In the genomic region with DNA sequence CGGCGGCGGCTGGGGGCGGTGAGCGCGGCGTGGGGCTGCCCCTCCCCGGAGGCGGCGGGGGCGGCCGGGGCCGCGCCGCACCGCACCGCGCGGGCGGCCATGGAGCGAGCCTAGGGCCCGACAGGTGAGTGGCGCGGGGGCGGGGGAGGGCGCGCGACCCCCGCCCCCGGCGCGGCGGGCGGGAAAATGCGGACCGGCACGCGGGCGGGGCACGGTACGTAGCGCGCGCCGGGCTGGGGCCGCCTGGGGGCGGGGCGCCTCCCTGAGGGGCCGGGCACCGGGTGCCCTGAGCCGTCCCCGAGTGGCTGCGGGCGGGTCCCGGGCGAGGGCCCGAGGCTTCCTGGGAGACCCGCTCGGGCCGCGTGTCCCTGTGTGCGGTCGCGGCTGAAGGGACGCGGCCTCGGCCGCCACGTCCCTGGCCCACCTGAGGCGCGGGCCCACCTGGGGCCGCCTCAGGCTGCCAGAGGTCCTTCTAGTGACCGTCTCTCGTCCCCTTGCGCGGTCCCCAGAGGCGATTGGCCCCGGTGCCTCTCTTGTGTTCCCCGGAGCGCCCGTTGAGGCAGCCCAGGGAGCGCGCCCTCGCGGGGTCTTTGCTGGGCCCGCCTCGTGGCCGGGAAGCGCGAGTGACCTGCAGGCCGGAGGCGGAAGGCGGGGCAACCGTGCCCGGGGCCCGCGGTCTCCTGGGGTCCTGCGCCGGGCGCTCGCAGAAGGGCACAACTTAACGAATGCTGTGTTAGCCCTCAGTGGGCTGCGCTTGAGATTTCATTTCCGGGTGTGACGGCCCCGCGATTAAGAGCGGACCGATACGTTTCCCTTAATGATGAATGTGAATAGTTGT, we compare ENCODE assay signal across 1 cellular context.
TF ChIP-seq lines count a peak whose summit lies in the region.

No MANE protein-coding gene starts in this region.

TF ChIP-seq in HepG2, 621 proteins besides CTCF, POLR2A, EP300 and RAD21 (continued from another document and continues in another):
- no peak for TF ChIP-seq PRPF4 (IDR thresholded peaks at IDR 0.05; ENCODE audit: low read depth, low read length, poor library complexity, severe bottlenecking)
- no peak for TF ChIP-seq SCMH1 (CRISPR knock-in tag; IDR thresholded peaks at IDR 0.05; ENCODE audit: borderline replicate concordance)
- no peak for TF ChIP-seq ZNF782 (CRISPR knock-in tag; IDR thresholded peaks at IDR 0.05; ENCODE audit: borderline replicate concordance)
- no peak for TF ChIP-seq TP53 (CRISPR knock-in tag; conservative IDR thresholded peaks at IDR 0.05)
- TF ChIP-seq ZNF256 (CRISPR knock-in tag; conservative IDR thresholded peaks at IDR 0.05), result no peak
- peak; percentile 44; the same call in 1 of the 2 replicates for TF ChIP-seq ZSCAN22 (CRISPR knock-in tag; IDR thresholded peaks at IDR 0.05)
- TF ChIP-seq KAT2B (IDR thresholded peaks at IDR 0.05; ENCODE audit: borderline replicate concordance, low read depth, low read length), result no peak
- TF ChIP-seq, protein P1, sequence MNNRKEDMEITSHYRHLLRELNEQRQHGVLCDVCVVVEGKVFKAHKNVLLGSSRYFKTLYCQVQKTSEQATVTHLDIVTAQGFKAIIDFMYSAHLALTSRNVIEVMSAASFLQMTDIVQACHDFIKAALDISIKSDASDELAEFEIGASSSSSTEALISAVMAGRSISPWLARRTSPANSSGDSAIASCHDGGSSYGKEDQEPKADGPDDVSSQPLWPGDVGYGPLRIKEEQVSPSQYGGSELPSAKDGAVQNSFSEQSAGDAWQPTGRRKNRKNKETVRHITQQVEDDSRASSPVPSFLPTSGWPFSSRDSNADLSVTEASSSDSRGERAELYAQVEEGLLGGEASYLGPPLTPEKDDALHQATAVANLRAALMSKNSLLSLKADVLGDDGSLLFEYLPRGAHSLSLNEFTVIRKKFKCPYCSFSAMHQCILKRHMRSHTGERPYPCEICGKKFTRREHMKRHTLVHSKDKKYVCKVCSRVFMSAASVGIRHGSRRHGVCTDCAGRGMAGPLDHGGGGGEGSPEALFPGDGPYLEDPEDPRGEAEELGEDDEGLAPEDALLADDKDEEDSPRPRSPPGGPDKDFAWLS (CRISPR knock-in tag; IDR thresholded peaks at IDR 0.05; ENCODE audit: borderline replicate concordance), result no peak
- 0 out of 2 replicates have a peak, but pooled peaks have one; percentile 5 for TF ChIP-seq ETV5 (CRISPR knock-in tag; IDR thresholded peaks at IDR 0.05; ENCODE audit: borderline replicate concordance)
- TF ChIP-seq ZNF788 (CRISPR knock-in tag; IDR thresholded peaks at IDR 0.05; ENCODE audit: borderline replicate concordance), result peak; percentile 65; the same call in 1 of the 2 replicates
- TF ChIP-seq, protein P2, sequence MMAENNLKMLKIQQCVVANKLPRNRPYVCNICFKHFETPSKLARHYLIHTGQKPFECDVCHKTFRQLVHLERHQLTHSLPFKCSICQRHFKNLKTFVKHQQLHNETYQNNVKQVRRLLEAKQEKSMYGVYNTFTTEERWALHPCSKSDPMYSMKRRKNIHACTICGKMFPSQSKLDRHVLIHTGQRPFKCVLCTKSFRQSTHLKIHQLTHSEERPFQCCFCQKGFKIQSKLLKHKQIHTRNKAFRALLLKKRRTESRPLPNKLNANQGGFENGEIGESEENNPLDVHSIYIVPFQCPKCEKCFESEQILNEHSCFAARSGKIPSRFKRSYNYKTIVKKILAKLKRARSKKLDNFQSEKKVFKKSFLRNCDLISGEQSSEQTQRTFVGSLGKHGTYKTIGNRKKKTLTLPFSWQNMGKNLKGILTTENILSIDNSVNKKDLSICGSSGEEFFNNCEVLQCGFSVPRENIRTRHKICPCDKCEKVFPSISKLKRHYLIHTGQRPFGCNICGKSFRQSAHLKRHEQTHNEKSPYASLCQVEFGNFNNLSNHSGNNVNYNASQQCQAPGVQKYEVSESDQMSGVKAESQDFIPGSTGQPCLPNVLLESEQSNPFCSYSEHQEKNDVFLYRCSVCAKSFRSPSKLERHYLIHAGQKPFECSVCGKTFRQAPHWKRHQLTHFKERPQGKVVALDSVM (CRISPR knock-in tag; IDR thresholded peaks at IDR 0.05), result peak; percentile 18
- no peak for TF ChIP-seq CREB1 (IDR thresholded peaks at IDR 0.05)
- no peak for TF ChIP-seq CREB1 (CRISPR knock-in tag; IDR thresholded peaks at IDR 0.05)
- TF ChIP-seq, protein P3, sequence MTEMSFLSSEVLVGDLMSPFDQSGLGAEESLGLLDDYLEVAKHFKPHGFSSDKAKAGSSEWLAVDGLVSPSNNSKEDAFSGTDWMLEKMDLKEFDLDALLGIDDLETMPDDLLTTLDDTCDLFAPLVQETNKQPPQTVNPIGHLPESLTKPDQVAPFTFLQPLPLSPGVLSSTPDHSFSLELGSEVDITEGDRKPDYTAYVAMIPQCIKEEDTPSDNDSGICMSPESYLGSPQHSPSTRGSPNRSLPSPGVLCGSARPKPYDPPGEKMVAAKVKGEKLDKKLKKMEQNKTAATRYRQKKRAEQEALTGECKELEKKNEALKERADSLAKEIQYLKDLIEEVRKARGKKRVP (CRISPR knock-in tag; IDR thresholded peaks at IDR 0.05), result no peak; a peak in 1 of 4 replicates
- TF ChIP-seq ATF7-NPFF (CRISPR knock-in tag; IDR thresholded peaks at IDR 0.05; ENCODE audit: low read depth), result peak; percentile 65
- no peak for TF ChIP-seq CHD4 (IDR thresholded peaks at IDR 0.05; ENCODE audit: borderline replicate concordance, low read length)
- no peak for TF ChIP-seq HNRNPUL1 (IDR thresholded peaks at IDR 0.05; ENCODE audit: low read depth, low read length)
- peak; percentile 15; the same call in 1 of the 2 replicates for TF ChIP-seq ZNF674 (CRISPR knock-in tag; IDR thresholded peaks at IDR 0.05; ENCODE audit: low read depth)
- TF ChIP-seq ZEB1 (IDR thresholded peaks at IDR 0.05; ENCODE audit: insufficient replicate concordance, low read depth), result peak; percentile 31
- TF ChIP-seq PLRG1 (conservative IDR thresholded peaks at IDR 0.05), result no peak
- TF ChIP-seq MYNN (CRISPR knock-in tag; IDR thresholded peaks at IDR 0.05; ENCODE audit: low read depth), result no peak
- TF ChIP-seq, protein P4, sequence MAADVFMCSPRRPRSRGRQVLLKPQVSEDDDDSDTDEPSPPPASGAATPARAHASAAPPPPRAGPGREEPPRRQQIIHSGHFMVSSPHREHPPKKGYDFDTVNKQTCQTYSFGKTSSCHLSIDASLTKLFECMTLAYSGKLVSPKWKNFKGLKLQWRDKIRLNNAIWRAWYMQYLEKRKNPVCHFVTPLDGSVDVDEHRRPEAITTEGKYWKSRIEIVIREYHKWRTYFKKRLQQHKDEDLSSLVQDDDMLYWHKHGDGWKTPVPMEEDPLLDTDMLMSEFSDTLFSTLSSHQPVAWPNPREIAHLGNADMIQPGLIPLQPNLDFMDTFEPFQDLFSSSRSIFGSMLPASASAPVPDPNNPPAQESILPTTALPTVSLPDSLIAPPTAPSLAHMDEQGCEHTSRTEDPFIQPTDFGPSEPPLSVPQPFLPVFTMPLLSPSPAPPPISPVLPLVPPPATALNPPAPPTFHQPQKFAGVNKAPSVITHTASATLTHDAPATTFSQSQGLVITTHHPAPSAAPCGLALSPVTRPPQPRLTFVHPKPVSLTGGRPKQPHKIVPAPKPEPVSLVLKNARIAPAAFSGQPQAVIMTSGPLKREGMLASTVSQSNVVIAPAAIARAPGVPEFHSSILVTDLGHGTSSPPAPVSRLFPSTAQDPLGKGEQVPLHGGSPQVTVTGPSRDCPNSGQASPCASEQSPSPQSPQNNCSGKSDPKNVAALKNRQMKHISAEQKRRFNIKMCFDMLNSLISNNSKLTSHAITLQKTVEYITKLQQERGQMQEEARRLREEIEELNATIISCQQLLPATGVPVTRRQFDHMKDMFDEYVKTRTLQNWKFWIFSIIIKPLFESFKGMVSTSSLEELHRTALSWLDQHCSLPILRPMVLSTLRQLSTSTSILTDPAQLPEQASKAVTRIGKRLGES (CRISPR knock-in tag; IDR thresholded peaks at IDR 0.05; ENCODE audit: borderline replicate concordance), result 0 out of 2 replicates have a peak, but pooled peaks have one; percentile 15
- TF ChIP-seq HOXA9 (CRISPR knock-in tag; IDR thresholded peaks at IDR 0.05; ENCODE audit: borderline replicate concordance), result peak; percentile 46; the same call in 1 of the 2 replicates
- TF ChIP-seq ZSCAN12 (CRISPR knock-in tag; IDR thresholded peaks at IDR 0.05), result no peak
- TF ChIP-seq SSRP1 (CRISPR knock-in tag; IDR thresholded peaks at IDR 0.05), result no peak
- TF ChIP-seq, protein P5, sequence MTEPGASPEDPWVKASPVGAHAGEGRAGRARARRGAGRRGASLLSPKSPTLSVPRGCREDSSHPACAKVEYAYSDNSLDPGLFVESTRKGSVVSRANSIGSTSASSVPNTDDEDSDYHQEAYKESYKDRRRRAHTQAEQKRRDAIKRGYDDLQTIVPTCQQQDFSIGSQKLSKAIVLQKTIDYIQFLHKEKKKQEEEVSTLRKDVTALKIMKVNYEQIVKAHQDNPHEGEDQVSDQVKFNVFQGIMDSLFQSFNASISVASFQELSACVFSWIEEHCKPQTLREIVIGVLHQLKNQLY (CRISPR knock-in tag; IDR thresholded peaks at IDR 0.05), result no peak
- no peak for TF ChIP-seq RELA (CRISPR knock-in tag; IDR thresholded peaks at IDR 0.05)
- TF ChIP-seq SKI (IDR thresholded peaks at IDR 0.05; ENCODE audit: partially characterized antibody), result no peak
- no peak for TF ChIP-seq ZNF569 (CRISPR knock-in tag; IDR thresholded peaks at IDR 0.05; ENCODE audit: borderline replicate concordance)
- TF ChIP-seq, protein P6, sequence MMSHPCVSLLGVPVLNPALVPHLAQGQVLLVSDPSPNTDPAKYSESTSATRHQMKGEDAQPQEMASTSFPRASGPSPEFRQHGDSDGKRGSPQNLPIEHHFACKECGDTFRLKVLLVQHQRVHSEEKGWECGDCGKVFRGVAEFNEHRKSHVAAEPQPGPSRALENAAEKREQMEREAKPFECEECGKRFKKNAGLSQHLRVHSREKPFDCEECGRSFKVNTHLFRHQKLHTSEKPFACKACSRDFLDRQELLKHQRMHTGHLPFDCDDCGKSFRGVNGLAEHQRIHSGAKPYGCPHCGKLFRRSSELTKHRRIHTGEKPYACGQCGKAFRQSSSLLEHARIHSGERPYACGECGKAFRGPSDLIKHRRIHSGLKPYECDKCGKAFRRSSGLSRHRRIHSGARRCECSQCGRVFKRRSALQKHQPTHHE (CRISPR knock-in tag; IDR thresholded peaks at IDR 0.05; ENCODE audit: borderline replicate concordance), result no peak
- peak; percentile 66; the same call in 1 of the 2 replicates for TF ChIP-seq ARHGAP35 (CRISPR knock-in tag; IDR thresholded peaks at IDR 0.05; ENCODE audit: borderline replicate concordance)
- TF ChIP-seq ETV6 (CRISPR knock-in tag; conservative IDR thresholded peaks at IDR 0.05), result no peak
- TF ChIP-seq YEATS4 (CRISPR knock-in tag; IDR thresholded peaks at IDR 0.05; ENCODE audit: borderline replicate concordance), result peak; percentile 88; the same call in 1 of the 2 replicates
- TF ChIP-seq ZNF607 (CRISPR knock-in tag; IDR thresholded peaks at IDR 0.05; ENCODE audit: borderline replicate concordance), result peak; percentile 31; the same call in 1 of the 2 replicates
- TF ChIP-seq, protein P7, sequence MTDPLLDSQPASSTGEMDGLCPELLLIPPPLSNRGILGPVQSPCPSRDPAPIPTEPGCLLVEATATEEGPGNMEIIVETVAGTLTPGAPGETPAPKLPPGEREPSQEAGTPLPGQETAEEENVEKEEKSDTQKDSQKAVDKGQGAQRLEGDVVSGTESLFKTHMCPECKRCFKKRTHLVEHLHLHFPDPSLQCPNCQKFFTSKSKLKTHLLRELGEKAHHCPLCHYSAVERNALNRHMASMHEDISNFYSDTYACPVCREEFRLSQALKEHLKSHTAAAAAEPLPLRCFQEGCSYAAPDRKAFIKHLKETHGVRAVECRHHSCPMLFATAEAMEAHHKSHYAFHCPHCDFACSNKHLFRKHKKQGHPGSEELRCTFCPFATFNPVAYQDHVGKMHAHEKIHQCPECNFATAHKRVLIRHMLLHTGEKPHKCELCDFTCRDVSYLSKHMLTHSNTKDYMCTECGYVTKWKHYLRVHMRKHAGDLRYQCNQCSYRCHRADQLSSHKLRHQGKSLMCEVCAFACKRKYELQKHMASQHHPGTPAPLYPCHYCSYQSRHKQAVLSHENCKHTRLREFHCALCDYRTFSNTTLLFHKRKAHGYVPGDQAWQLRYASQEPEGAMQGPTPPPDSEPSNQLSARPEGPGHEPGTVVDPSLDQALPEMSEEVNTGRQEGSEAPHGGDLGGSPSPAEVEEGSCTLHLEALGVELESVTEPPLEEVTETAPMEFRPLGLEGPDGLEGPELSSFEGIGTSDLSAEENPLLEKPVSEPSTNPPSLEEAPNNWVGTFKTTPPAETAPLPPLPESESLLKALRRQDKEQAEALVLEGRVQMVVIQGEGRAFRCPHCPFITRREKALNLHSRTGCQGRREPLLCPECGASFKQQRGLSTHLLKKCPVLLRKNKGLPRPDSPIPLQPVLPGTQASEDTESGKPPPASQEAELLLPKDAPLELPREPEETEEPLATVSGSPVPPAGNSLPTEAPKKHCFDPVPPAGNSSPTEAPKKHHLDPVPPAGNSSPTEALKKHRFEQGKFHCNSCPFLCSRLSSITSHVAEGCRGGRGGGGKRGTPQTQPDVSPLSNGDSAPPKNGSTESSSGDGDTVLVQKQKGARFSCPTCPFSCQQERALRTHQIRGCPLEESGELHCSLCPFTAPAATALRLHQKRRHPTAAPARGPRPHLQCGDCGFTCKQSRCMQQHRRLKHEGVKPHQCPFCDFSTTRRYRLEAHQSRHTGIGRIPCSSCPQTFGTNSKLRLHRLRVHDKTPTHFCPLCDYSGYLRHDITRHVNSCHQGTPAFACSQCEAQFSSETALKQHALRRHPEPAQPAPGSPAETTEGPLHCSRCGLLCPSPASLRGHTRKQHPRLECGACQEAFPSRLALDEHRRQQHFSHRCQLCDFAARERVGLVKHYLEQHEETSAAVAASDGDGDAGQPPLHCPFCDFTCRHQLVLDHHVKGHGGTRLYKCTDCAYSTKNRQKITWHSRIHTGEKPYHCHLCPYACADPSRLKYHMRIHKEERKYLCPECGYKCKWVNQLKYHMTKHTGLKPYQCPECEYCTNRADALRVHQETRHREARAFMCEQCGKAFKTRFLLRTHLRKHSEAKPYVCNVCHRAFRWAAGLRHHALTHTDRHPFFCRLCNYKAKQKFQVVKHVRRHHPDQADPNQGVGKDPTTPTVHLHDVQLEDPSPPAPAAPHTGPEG (CRISPR knock-in tag; IDR thresholded peaks at IDR 0.05), result no peak; the same call in 1 of the 2 replicates
- no peak for TF ChIP-seq MEF2D (CRISPR knock-in tag; IDR thresholded peaks at IDR 0.05)
- TF ChIP-seq RARA (CRISPR knock-in tag; IDR thresholded peaks at IDR 0.05), result no peak; the same call in 1 of the 2 replicates
- TF ChIP-seq, protein P8, sequence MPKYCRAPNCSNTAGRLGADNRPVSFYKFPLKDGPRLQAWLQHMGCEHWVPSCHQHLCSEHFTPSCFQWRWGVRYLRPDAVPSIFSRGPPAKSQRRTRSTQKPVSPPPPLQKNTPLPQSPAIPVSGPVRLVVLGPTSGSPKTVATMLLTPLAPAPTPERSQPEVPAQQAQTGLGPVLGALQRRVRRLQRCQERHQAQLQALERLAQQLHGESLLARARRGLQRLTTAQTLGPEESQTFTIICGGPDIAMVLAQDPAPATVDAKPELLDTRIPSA (CRISPR knock-in tag; IDR thresholded peaks at IDR 0.05; ENCODE audit: borderline replicate concordance), result no peak
